Comparison of ENCODE assay signal across 1 cellular context in genomic region chr17:81980122-81980521, GRCh38.
TF ChIP-seq lines count a peak whose summit lies in the region.

No MANE protein-coding gene starts in this region.

TF ChIP-seq in WTC11, 78 proteins besides CTCF, POLR2A, EP300 and RAD21:
- TF ChIP-seq IRF2 (CRISPR knock-in tag; IDR thresholded peaks at IDR 0.05; ENCODE audit: borderline replicate concordance, low read depth) (no peak), OVOL2 (CRISPR knock-in tag; IDR thresholded peaks at IDR 0.05; ENCODE audit: borderline replicate concordance) (no peak)
